Comparison of ENCODE assay signal across 21 cellular contexts in genomic region chr11:119049081-119049480, GRCh38.
"Had no signal": no experiment of that assay in that cellular context is flagged by ENCODE, and none has a peak within 500 bp of the region (broad histone marks: within the 10 kb centered on the region; RNA-seq: fewer than 3 reads in every experiment).

No MANE protein-coding gene starts in this region.

- H3K9me3 Mint-ChIP-seq: activated CD8-positive, alpha-beta T cell treated with anti-CD3 and anti-CD28 coated beads for 36 hours; activated naive CD4-positive, alpha-beta T cell treated with anti-CD3 and anti-CD28 coated beads for 36 hours; activated naive CD8-positive, alpha-beta T cell treated with anti-CD3 and anti-CD28 coated beads for 36 hours; activated T-cell treated with anti-CD3 and anti-CD28 coated beads, Interleukin-2, amount 50 U/mL, for 24 hours; activated T-helper 1 cell treated with anti-CD3 and anti-CD28 coated beads, Interleukin-12 subunit alpha, Interleukin-12 subunit beta, Interleukin-2, Interleukin-4 antibody, amounts not matched to agents 30 ng/mL and 10 ng/mL and 1 ng/mL, durations not matched to agents 14 hours and 24 hours and 36 hours had no signal

- H3K4me3 Mint-ChIP-seq: activated CD8-positive, alpha-beta T cell treated with anti-CD3 and anti-CD28 coated beads for 36 hours; activated naive CD4-positive, alpha-beta T cell treated with anti-CD3 and anti-CD28 coated beads for 36 hours; activated naive CD8-positive, alpha-beta T cell treated with anti-CD3 and anti-CD28 coated beads for 36 hours; activated T-cell treated with anti-CD3 and anti-CD28 coated beads, Interleukin-2, amount 50 U/mL, for 24 hours; activated T-helper 1 cell treated with anti-CD3 and anti-CD28 coated beads, Interleukin-12 subunit alpha, Interleukin-12 subunit beta, Interleukin-2, Interleukin-4 antibody, amounts not matched to agents 30 ng/mL and 10 ng/mL and 1 ng/mL, durations not matched to agents 14 hours and 24 hours and 36 hours had no signal

- H3K27ac Mint-ChIP-seq: activated CD8-positive, alpha-beta T cell treated with anti-CD3 and anti-CD28 coated beads for 36 hours; activated naive CD4-positive, alpha-beta T cell treated with anti-CD3 and anti-CD28 coated beads for 36 hours; activated T-helper 1 cell treated with anti-CD3 and anti-CD28 coated beads, Interleukin-12 subunit alpha, Interleukin-12 subunit beta, Interleukin-2, Interleukin-4 antibody, amounts not matched to agents 30 ng/mL and 10 ng/mL and 1 ng/mL, durations not matched to agents 14 hours and 24 hours and 36 hours had no signal

- ATAC-seq: activated CD4-positive, CD25-positive, alpha-beta regulatory T cell treated with anti-CD3 and anti-CD28 coated beads, Interleukin-2, amount 50 U/mL, for 24 hours; activated CD8-positive, alpha-beta T cell treated with anti-CD3 and anti-CD28 coated beads for 36 hours had no signal

- H3K9me3 ChIP-seq: Peyer's patch, SJCRH30, SK-N-SH had no signal

- H3K27me3 Mint-ChIP-seq: activated CD8-positive, alpha-beta T cell treated with anti-CD3 and anti-CD28 coated beads for 36 hours; activated naive CD8-positive, alpha-beta T cell treated with anti-CD3 and anti-CD28 coated beads for 36 hours; activated T-cell treated with anti-CD3 and anti-CD28 coated beads, Interleukin-2, amount 50 U/mL, for 24 hours had no signal

- DNase-seq: activated CD4-positive, alpha-beta T cell treated with anti-CD3 and anti-CD28 coated beads for 4 hours; activated CD8-positive, alpha-beta T cell treated with anti-CD3 and anti-CD28 coated beads for 36 hours; activated effector memory CD4-positive, alpha-beta T cell treated with anti-CD3 and anti-CD28 coated beads, Interleukin-2, amount 50 U/mL, for 16 hours; activated naive CD4-positive, alpha-beta T cell treated with anti-CD3 and anti-CD28 coated beads for 36 hours; activated naive CD8-positive, alpha-beta T cell treated with anti-CD3 and anti-CD28 coated beads for 36 hours; activated T-cell treated with anti-CD3 and anti-CD28 coated beads, Interleukin-2, amount 50 U/mL, for 24 hours; brain microvascular endothelial cell; Karpas-422; MM.1S; NCI-H1105; NCI-H1436; NCI-H1694 treated with DMSO at 0.1 percent for 48 hours; NCI-H2029 treated with DMSO at 0.1 percent for 48 hours; NCI-H510A treated with DMSO at 0.1 percent for 48 hours; Peyer's patch; Right ventricle myocardium superior; SJCRH30; SK-N-SH; T-helper 1 cell had no signal
